ENCODE assay signal across 17 cellular contexts in the genomic region with DNA sequence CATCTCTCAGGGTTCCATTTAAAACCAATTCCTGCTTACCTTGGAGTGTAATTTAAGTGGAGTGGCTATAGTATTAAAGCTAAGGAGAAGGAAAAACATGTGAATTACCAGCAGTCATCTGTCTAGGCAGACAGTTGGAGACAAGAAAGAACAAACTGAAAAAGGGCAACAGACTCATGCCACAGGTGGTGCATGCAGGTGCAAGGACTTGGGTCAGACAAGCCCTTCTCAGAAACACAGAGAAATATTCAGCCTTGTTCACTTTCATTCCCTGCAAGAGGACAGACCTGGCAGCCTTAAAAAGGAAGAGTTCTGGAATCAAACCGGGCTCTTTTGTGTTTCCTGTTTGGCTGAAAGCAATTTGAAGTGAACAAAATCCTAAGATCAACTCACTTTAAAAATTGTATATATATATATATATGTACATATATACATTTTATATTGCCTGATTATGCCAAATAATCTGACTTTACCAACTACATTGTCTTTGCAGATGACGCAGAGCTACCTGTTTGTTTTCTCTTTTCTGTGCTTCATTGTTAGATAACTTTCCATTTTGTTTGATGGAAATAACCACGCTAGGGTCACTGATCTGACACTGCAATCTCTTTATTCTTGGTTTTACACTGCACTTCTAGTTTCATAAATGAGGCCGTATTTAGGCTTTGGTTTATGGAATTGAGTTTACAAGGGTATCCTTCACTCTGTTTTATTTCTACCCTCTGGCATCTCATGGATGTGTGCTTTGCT. TPM values are rescaled to one million over a fixed set of nuclear protein-coding genes. Genes with fewer than 3 reads are reported as not detected.
DNase-seq lines count a peak whose midpoint lies in the region; ATAC-seq, FAIRE-seq and TF ChIP-seq lines count a peak whose summit lies in the region.
"Had no signal": no experiment of that assay in that cellular context is flagged by ENCODE, and none has a peak within 500 bp of the region (broad histone marks: within the 10 kb centered on the region; RNA-seq: fewer than 3 reads in every experiment).

No MANE protein-coding gene starts in this region.

- H3K9ac ChIP-seq in HepG2 (ENCODE audit: insufficient read depth, low read depth, low read length) (no peak overlapping the region), OCI-LY3 (ENCODE audit: low read length) (no peak overlapping the region)
- H3K9ac ChIP-seq: parathyroid adenoma had no signal

- H2AFZ ChIP-seq in HepG2 (ENCODE audit: low read length), result peak overlapping the region; percentile 1
- H2AFZ ChIP-seq in OCI-LY3 (ENCODE audit: low read depth, low read length), result no peak overlapping the region
- H2AFZ ChIP-seq: parathyroid adenoma had no signal

- H3K27me3 ChIP-seq in HepG2 (ENCODE audit: control insufficient read depth in 1 of 2, insufficient read depth in 2 of 2, low read length in 2 of 2), result peaks cover 0 to 2% of the 10 kb centered on the region in 2 experiments; a peak in 1 of 5 replicates
- H3K27me3 ChIP-seq in right lobe of liver, result no peaks in the 10 kb centered on the region
- no peaks in the 10 kb centered on the region for H3K27me3 ChIP-seq in OCI-LY3 (ENCODE audit: low read depth, low read length)
- H3K27me3 ChIP-seq: dorsolateral prefrontal cortex, esophagus muscularis mucosa had no signal

- no peak for ATAC-seq in HepG2
- ATAC-seq in right lobe of liver, result no peak
- ATAC-seq in HG02798 (IDR thresholded peaks at IDR 0.05; ENCODE audit: poor library complexity, unreplicated experiment), result peak; percentile 59
- ATAC-seq in GM18519 (IDR thresholded peaks at IDR 0.05; ENCODE audit: low FRiP score, unreplicated experiment), result no peak

- no peaks in the 10 kb centered on the region for H3K9me3 ChIP-seq in HepG2 (ENCODE audit: low read length)
- no peaks in the 10 kb centered on the region for H3K9me3 ChIP-seq in right lobe of liver
- H3K9me3 ChIP-seq in OCI-LY3 (ENCODE audit: insufficient read depth, low read length), result no peaks in the 10 kb centered on the region
- H3K9me3 ChIP-seq: esophagus muscularis mucosa had no signal

- FAIRE-seq in HepG2 (lab: Jason Lieb, UNC), result no peak

- TF ChIP-seq EP300 in HepG2 (IDR thresholded peaks at IDR 0.05; ENCODE audit: low read depth in 2 of 2, low read length in 2 of 2) (no peak), HepG2 (CRISPR knock-in tag; IDR thresholded peaks at IDR 0.05; ENCODE audit: borderline replicate concordance) (no peak)

- DNase-seq in HepG2 (ENCODE audit: low spot score) (no peak), right lobe of liver (no peak), SK-N-DZ (ENCODE audit: low spot score) (no peak), T-helper 9 cell (no peak)
- DNase-seq in stimulated activated CD4-positive, alpha-beta T cell treated with anti-CD3 and anti-CD28 coated beads, Interleukin-15, amount 100 ng/mL, for 24 hours, result no peak
- DNase-seq: activated CD4-positive, alpha-beta memory T cell treated with anti-CD3 and anti-CD28 coated beads, Interleukin-2, amount 10 ng/mL, durations not matched to agents 7 days and 5 days; dorsolateral prefrontal cortex; H9; NCI-H2029; NCI-H526 treated with DMSO at 0.1 percent for 48 hours; substantia nigra had no signal

- CTCF ChIA-PET in HepG2 (lab: Yijun Ruan, JAX; ENCODE audit: low intra/inter-chr PET ratio, low total read pairs), result no interaction called here

- H3K36me3 ChIP-seq in HepG2 (replicated peaks in 1 of 2; ENCODE audit: control insufficient read depth in 1 of 2, insufficient read depth in 2 of 2, low read length in 2 of 2) (no peaks in the 10 kb centered on the region), right lobe of liver (no peaks in the 10 kb centered on the region), OCI-LY3 (replicated peaks; ENCODE audit: low read depth, low read length) (no peaks in the 10 kb centered on the region)
- H3K36me3 ChIP-seq: esophagus muscularis mucosa had no signal

- TF ChIP-seq POLR2A in HepG2 (IDR thresholded peaks at IDR 0.05; ENCODE audit: insufficient read depth in 1 of 2, low read depth in 2 of 2, low read length in 2 of 2) (no peak), right lobe of liver (IDR thresholded peaks at IDR 0.05) (no peak)

- peaks cover 9% of the 10 kb centered on the region for H3K4me1 ChIP-seq in HepG2 (ENCODE audit: insufficient read depth, low read length)
- no peaks in the 10 kb centered on the region for H3K4me1 ChIP-seq in right lobe of liver
- peaks cover 29% of the 10 kb centered on the region for H3K4me1 ChIP-seq in OCI-LY3 (ENCODE audit: low read length)

- H3K4me2 ChIP-seq in HepG2 (ENCODE audit: low read depth, low read length), result no peak overlapping the region
- peak overlapping the region; percentile 2; the same call in 1 of the 2 replicates for H3K4me2 ChIP-seq in OCI-LY3 (ENCODE audit: low read length)

- WGBS in HepG2 (ENCODE audit: low lambda C conversion rate), result 50% methylated on average over 4 of the region's 4 CpGs
- 63% methylated on average over 4 of the region's 4 CpGs for WGBS in right lobe of liver (ENCODE audit: insufficient coverage, low coverage, low lambda C conversion rate, missing lambda C conversion rate)

- TF ChIP-seq RAD21 in HepG2 (CRISPR knock-in tag; IDR thresholded peaks at IDR 0.05), result no peak

- H4K20me1 ChIP-seq in HepG2 (ENCODE audit: insufficient read depth, low read length) (no peaks in the 10 kb centered on the region), OCI-LY3 (ENCODE audit: insufficient read depth, low read length) (no peaks in the 10 kb centered on the region)

- POLR2A ChIA-PET in HepG2 (lab: Yijun Ruan, JAX), result no interaction called here

- no peak for TF ChIP-seq CTCF in HepG2 (CRISPR knock-in tag; IDR thresholded peaks at IDR 0.05)
- no peak for TF ChIP-seq CTCF in right lobe of liver (IDR thresholded peaks at IDR 0.05)
- no peak for TF ChIP-seq CTCF in OCI-LY3 (IDR thresholded peaks at IDR 0.05; ENCODE audit: low read depth, low read length)

- in situ Hi-C loops in HepG2 (cut with HindIII; ENCODE audit: extremely low pct_ligation_motif_present, low pct_unique_long_range_greater_than_20kb), result loop anchor here (10.0 kb wide), 1 partner anchor 430 kb away; no protein-coding TSS in a partner anchor

- BruUV-seq in HepG2 (replicated peaks; lab: Mats Ljungman, UMichigan), result no TSS peak

- H3K4me3 ChIP-seq in HepG2 (replicated peaks in 1 of 3; ENCODE audit: insufficient read depth in 1 of 3, low read depth in 2 of 3, low read length in 3 of 3) (no peak overlapping the region), right lobe of liver (no peak overlapping the region), OCI-LY3 (ENCODE audit: low read length) (no peak overlapping the region)
- H3K4me3 ChIP-seq: dorsolateral prefrontal cortex, esophagus muscularis mucosa had no signal

- intact Hi-C loops in HepG2 (cut with micrococcal nuclease; ENCODE audit: unreplicated experiment), result no loop called here
- intact Hi-C loops in right lobe of liver (cut with DNase I), result loop anchor here in 1 of 2 donors (10.0 kb wide), 1 partner anchor 270 kb away; no protein-coding TSS in a partner anchor

- H3K27ac ChIP-seq in HepG2 (ENCODE audit: extremely low read length, insufficient read depth, low read length) (no peak overlapping the region), right lobe of liver (no peak overlapping the region), OCI-LY3 (ENCODE audit: low read length) (no peak overlapping the region)
- H3K27ac ChIP-seq: dorsolateral prefrontal cortex, parathyroid adenoma, VCaP had no signal

- H3K79me2 ChIP-seq in HepG2 (ENCODE audit: insufficient read depth, low read length), result no peaks in the 10 kb centered on the region
- H3K79me2 ChIP-seq in OCI-LY3 (ENCODE audit: low read length), result no peaks in the 10 kb centered on the region
- H3K79me2 ChIP-seq: parathyroid adenoma had no signal

TF ChIP-seq in HepG2, 621 proteins besides CTCF, POLR2A, EP300 and RAD21:
- TF ChIP-seq TCF7L2 (IDR thresholded peaks at IDR 0.05; ENCODE audit: low read depth, low read length) (no peak), XBP1 (CRISPR knock-in tag; IDR thresholded peaks at IDR 0.05) (no peak), GPN1 (CRISPR knock-in tag; IDR thresholded peaks at IDR 0.05; ENCODE audit: borderline replicate concordance) (no peak), SKI (IDR thresholded peaks at IDR 0.05; ENCODE audit: partially characterized antibody) (no peak)

RNA-seq across cellular contexts. Expression of a gene that starts 35.1 kb away (rescaled TPM):
- total RNA-seq in HepG2 (2016; rRNA removed; fragmentation: Illumina TruSeq; extraction: Trizol), result 64.7 and 75.4 TPM in 2 replicates
- 23.8 and 25.8 TPM in 2 replicates for total RNA-seq in HepG2 (2016; cell fraction: cytosol; rRNA removed; fragmentation: Illumina TruSeq; extraction: Trizol; ENCODE audit: low read depth)
- 63.0 and 68.2 TPM in 2 replicates for total RNA-seq in HepG2 (2016; cell fraction: insoluble cytoplasmic fraction; rRNA removed; fragmentation: Illumina TruSeq; extraction: Trizol)
- 73.0 and 83.1 TPM in 2 replicates for total RNA-seq in HepG2 (2016; cell fraction: membrane; rRNA removed; fragmentation: Illumina TruSeq; extraction: Trizol)
- 56.5 and 65.0 TPM in 2 replicates for total RNA-seq in HepG2 (2016; cell fraction: nucleus; rRNA removed; fragmentation: Illumina TruSeq; extraction: Trizol)
- polyA plus RNA-seq in HepG2 (2011; rRNA removed), result 66.7 and 77.5 TPM in 2 replicates
- polyA plus RNA-seq in HepG2 (2011; cell fraction: cytosol; rRNA removed), result 24.3 and 39.3 TPM in 2 replicates
- 45.4 and 50.4 TPM in 2 replicates for polyA plus RNA-seq in HepG2 (2011; cell fraction: nucleus; rRNA removed)
- polyA plus RNA-seq in HepG2 (2012), result 75.2 and 93.6 TPM in 2 replicates
- polyA plus RNA-seq in HepG2 (2016; cell fraction: cytosol; fragmentation: Illumina TruSeq; extraction: Trizol; ENCODE audit: low read depth), result 9.0 and 9.6 TPM in 2 replicates
- polyA plus RNA-seq in HepG2 (2016; cell fraction: insoluble cytoplasmic fraction; fragmentation: Illumina TruSeq; extraction: Trizol; ENCODE audit: low read depth), result 54.6 and 54.7 TPM in 2 replicates
- polyA plus RNA-seq in HepG2 (2016; cell fraction: membrane; fragmentation: Illumina TruSeq; extraction: Trizol; ENCODE audit: low read depth), result 35.4 and 35.8 TPM in 2 replicates
- 77.5 and 83.9 TPM in 2 replicates for polyA plus RNA-seq in HepG2 (2016; cell fraction: nucleus; fragmentation: Illumina TruSeq; extraction: Trizol; ENCODE audit: insufficient read depth, low read depth)
- 7.4 and 30.0 TPM in 2 replicates for polyA minus RNA-seq in HepG2 (2011; rRNA and poly(A)+ RNA removed; ENCODE audit: low replicate concordance)
- polyA minus RNA-seq in HepG2 (2011; cell fraction: cytosol; rRNA and poly(A)+ RNA removed), result 58.1 and 59.1 TPM in 2 replicates
- 143 and 153 TPM in 2 replicates for polyA minus RNA-seq in HepG2 (2011; cell fraction: nucleus; rRNA and poly(A)+ RNA removed)
- total RNA-seq in right lobe of liver, result 10 to 100 TPM; 11.6 to 12.5 (median 12.2) TPM
- 16.5 and 19.2 TPM in 2 replicates for polyA plus RNA-seq in SK-N-DZ (2014; cell fraction: cytosol; rRNA removed)
- polyA plus RNA-seq in SK-N-DZ (2014; cell fraction: nucleus; rRNA removed), result 21.6 and 22.1 TPM in 2 replicates
